Comparison of ENCODE assay signal across 9 cellular contexts in genomic region chr7:30062587-30062986, GRCh38. TPM values are rescaled to one million over a fixed set of nuclear protein-coding genes. Genes with fewer than 3 reads are reported as not detected.
A peak's percentile ranks its signal among the peaks of the same experiment; 100 is the strongest.
DNase-seq lines count a peak whose midpoint lies in the region; ATAC-seq and TF ChIP-seq lines count a peak whose summit lies in the region.
"Had no signal": no experiment of that assay in that cellular context is flagged by ENCODE, and none has a peak within 500 bp of the region (broad histone marks: within the 10 kb centered on the region; RNA-seq: fewer than 3 reads in every experiment).

No MANE protein-coding gene starts in this region.

- no peak overlapping the region for H3K4me3 Mint-ChIP-seq in nephron progenitor cell
- H3K4me3 Mint-ChIP-seq: activated naive CD8-positive, alpha-beta T cell treated with anti-CD3 and anti-CD28 coated beads, Interleukin-2, amount 10 ng/mL, durations not matched to agents 7 days and 5 days had no signal

- peaks cover 9% of the 10 kb centered on the region for H3K9me3 Mint-ChIP-seq in nephron progenitor cell
- H3K9me3 Mint-ChIP-seq: activated naive CD8-positive, alpha-beta T cell treated with anti-CD3 and anti-CD28 coated beads, Interleukin-2, amount 10 ng/mL, durations not matched to agents 7 days and 5 days had no signal

- H3K4me1 Mint-ChIP-seq in nephron progenitor cell: no peaks in the 10 kb centered on the region

- H3K4me3 ChIP-seq in epithelial cell of proximal tubule (ENCODE audit: low read depth, low read length): no peak overlapping the region

- H3K27me3 Mint-ChIP-seq in nephron progenitor cell (ENCODE audit: low read depth, poor library complexity): no peaks in the 10 kb centered on the region
- H3K27me3 Mint-ChIP-seq: activated naive CD8-positive, alpha-beta T cell treated with anti-CD3 and anti-CD28 coated beads, Interleukin-2, amount 10 ng/mL, durations not matched to agents 7 days and 5 days had no signal

- DNase-seq in SIG-M5 treated with dmso at 0.1 percent for 504 hours (lab: John Stamatoyannopoulos, UW; ENCODE audit: unreplicated experiment) (peak; percentile 53), SIG-M5 (lab: John Stamatoyannopoulos, UW) (no peak), RPMI7951 (ENCODE audit: low read depth) (peak; percentile 54), epithelial cell of proximal tubule (ENCODE audit: low read depth) (no peak), nephron progenitor cell (no peak), islet precursor cell (no peak)
- no peak for DNase-seq in activated naive CD4-positive, alpha-beta T cell treated with Interleukin-2 at 50 U/mL for 16 hours

- peak; percentile 51 for ATAC-seq in HG03521 (IDR thresholded peaks at IDR 0.05; ENCODE audit: unreplicated experiment)

- H3K27ac Mint-ChIP-seq in nephron progenitor cell: no peak overlapping the region
- H3K27ac Mint-ChIP-seq: activated naive CD8-positive, alpha-beta T cell treated with anti-CD3 and anti-CD28 coated beads, Interleukin-2, amount 10 ng/mL, durations not matched to agents 7 days and 5 days had no signal

- peaks cover 83% of the 10 kb centered on the region for H3K36me3 Mint-ChIP-seq in nephron progenitor cell (ENCODE audit: low read depth)

- TF ChIP-seq CTCF in epithelial cell of proximal tubule (conservative IDR thresholded peaks at IDR 0.05; ENCODE audit: low read depth, low read length) (peak; percentile 61), nephron progenitor cell (IDR thresholded peaks at IDR 0.05) (peak; percentile 63)

RNA-seq across cellular contexts. Expression of gene PLEKHA8, which starts 34.4 kb away (rescaled TPM):
- total RNA-seq in RPMI7951 (2014; rRNA removed; shearing (Covaris generic)): 11.1 and 13.8 TPM in 2 replicates
- 11.9 and 12.2 TPM in 2 replicates for total RNA-seq in epithelial cell of proximal tubule

RNA-seq across cellular contexts. Expression of gene FKBP14, which starts 36.1 kb away (rescaled TPM):
- 31.1 and 38.8 TPM in 2 replicates for total RNA-seq in RPMI7951 (2014; rRNA removed; shearing (Covaris generic))
- total RNA-seq in epithelial cell of proximal tubule: 7.8 and 12.6 TPM in 2 replicates

Comparison
In these comparisons a context has a peak if more than half of its experiments do, and no peak if none do; other contexts are left out.
1. DNase-seq: peak in SIG-M5 treated with dmso at 0.1 percent for 504 hours (single experiment) and RPMI7951 (single experiment); none in SIG-M5 (single experiment), epithelial cell of proximal tubule (single experiment), nephron progenitor cell (single experiment), activated naive CD4-positive, alpha-beta T cell treated with Interleukin-2 at 50 U/mL for 16 hours (single experiment) and islet precursor cell (single experiment).